1 cellular context compared by ENCODE assay signal in genomic region chr13:75783906-75784485, GRCh38.
TF ChIP-seq lines count a peak whose summit lies in the region.

No MANE protein-coding gene starts in this region.

TF ChIP-seq in SK-N-SH, 30 proteins besides CTCF, POLR2A, EP300 and RAD21 (continued from another document):
- no peak for TF ChIP-seq USF2 (IDR thresholded peaks at IDR 0.05; ENCODE audit: borderline replicate concordance, low read depth, low read length)
TF ChIP-seq in SK-N-SH: peak in this region for 4.
